ENCODE assay signal across 21 cellular contexts in the genomic region with DNA sequence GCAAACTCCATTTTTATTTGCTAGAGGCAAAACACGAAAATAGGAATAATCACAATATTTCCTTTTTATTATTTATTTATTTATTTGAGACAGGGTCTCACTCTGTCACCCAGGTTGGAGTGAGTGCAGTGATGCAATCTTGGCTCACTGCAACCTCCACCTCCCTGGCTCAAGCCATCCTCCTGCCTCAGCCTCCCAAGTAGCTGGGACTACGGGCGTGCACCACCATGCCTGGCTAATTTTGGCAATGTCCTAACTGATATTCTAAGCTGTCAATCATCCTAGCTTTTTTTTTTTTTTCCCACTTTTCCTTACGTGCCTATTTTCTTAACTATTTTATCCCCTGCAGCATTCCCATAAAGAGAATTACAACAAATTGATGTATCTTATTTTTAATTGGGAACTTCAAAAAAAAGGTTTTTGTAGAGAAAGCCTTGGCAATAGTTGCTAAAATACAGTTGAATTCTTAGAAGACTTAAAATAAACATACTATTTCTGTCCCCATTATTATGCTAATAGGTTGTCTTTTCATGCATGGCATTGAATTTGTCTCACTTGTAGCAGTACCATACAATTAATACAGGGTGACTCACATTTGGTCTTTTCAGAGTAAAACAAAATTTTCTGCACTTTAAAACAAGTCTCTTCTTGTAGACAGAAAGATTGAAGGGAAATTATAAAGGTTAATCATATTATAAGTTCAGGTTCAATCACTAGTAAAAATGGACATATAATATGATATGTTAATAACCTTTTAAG.
"Had no signal": no experiment of that assay in that cellular context is flagged by ENCODE, and none has a peak within 500 bp of the region (broad histone marks: within the 10 kb centered on the region; RNA-seq: fewer than 3 reads in every experiment).

No MANE protein-coding gene starts in this region.

- DNase-seq: effector CD4-positive, alpha-beta T cell; endodermal cell; glutamatergic neuron; kidney glomerular epithelial cell; mesendoderm; naive B cell; psoas muscle; retina; right lobe of liver; stimulated activated CD4-positive, alpha-beta T cell treated with anti-CD3 and anti-CD28 coated beads, Interleukin-4, amount 100 ng/mL, for 1 hour; stimulated activated CD8-positive, alpha-beta memory T cell treated with anti-CD3 and anti-CD28 coated beads, Interleukin-4, amount 100 ng/mL, for 48 hours; stimulated activated naive CD8-positive, alpha-beta T cell treated with anti-CD3 and anti-CD28 coated beads, Interleukin-15, Interleukin-2, amounts not matched to agents 100 U/mL and 50 U/mL, for 24 hours; thyroid gland; upper lobe of left lung; uterus had no signal

- H3K27ac ChIP-seq: coronary artery, gastroesophageal sphincter, neutrophil, psoas muscle, right lobe of liver, suprapubic skin, thyroid gland, upper lobe of left lung, uterus had no signal

- H3K4me1 ChIP-seq: gastroesophageal sphincter, psoas muscle, right lobe of liver, suprapubic skin, thyroid gland, upper lobe of left lung, uterus had no signal

- H3K27me3 ChIP-seq: gastroesophageal sphincter, neutrophil, right lobe of liver, suprapubic skin, thyroid gland, upper lobe of left lung, uterus had no signal

- FAIRE-seq: endothelial cell of umbilical vein had no signal

- H3K4me3 ChIP-seq: coronary artery, gastroesophageal sphincter, psoas muscle, right lobe of liver, suprapubic skin, thyroid gland, upper lobe of left lung, uterus had no signal

- H3K9me3 ChIP-seq: gastroesophageal sphincter, neutrophil, psoas muscle, right lobe of liver, suprapubic skin, thyroid gland, upper lobe of left lung, uterus had no signal

- H3K36me3 ChIP-seq: gastroesophageal sphincter, neutrophil, right lobe of liver, suprapubic skin, thyroid gland, upper lobe of left lung, uterus had no signal

- ATAC-seq: gastroesophageal sphincter; psoas muscle; right lobe of liver; stimulated activated effector memory CD8-positive, alpha-beta T cell treated with anti-CD3 and anti-CD28 coated beads, Interleukin-12 subunit alpha, Interleukin-12 subunit beta, amount 100 ng/mL, for 72 hours; stimulated activated naive CD8-positive, alpha-beta T cell treated with anti-CD3 and anti-CD28 coated beads, Interleukin-15, Interleukin-2, amounts not matched to agents 100 U/mL and 50 U/mL, for 24 hours had no signal
